Comparison of ENCODE assay signal across 17 cellular contexts in genomic region chr6:82143041-82143481, GRCh38.
DNase-seq lines count a peak whose midpoint lies in the region; ATAC-seq, FAIRE-seq and TF ChIP-seq lines count a peak whose summit lies in the region.
"Had no signal": no experiment of that assay in that cellular context is flagged by ENCODE, and none has a peak within 500 bp of the region (broad histone marks: within the 10 kb centered on the region; RNA-seq: fewer than 3 reads in every experiment).

No MANE protein-coding gene starts in this region.

- H3K4me3 Mint-ChIP-seq in astrocyte (ENCODE audit: unreplicated experiment) = no peak overlapping the region
- H3K4me3 Mint-ChIP-seq: activated T-helper 1 cell treated with anti-CD3 and anti-CD28 coated beads, Interleukin-12 subunit alpha, Interleukin-12 subunit beta, Interleukin-2, Interleukin-4 antibody, amounts not matched to agents 30 ng/mL and 10 ng/mL and 1 ng/mL, durations not matched to agents 14 hours and 24 hours and 36 hours; CD8-positive, alpha-beta memory T cell; WTC11 had no signal

- H3K27me3 ChIP-seq in GM23248 (replicated peaks; ENCODE audit: insufficient read depth) (no peaks in the 10 kb centered on the region), astrocyte (ENCODE audit: insufficient read depth, low read length) (no peaks in the 10 kb centered on the region), right cardiac atrium (ENCODE audit: control insufficient read depth, insufficient read depth) (no peaks in the 10 kb centered on the region), vagina (no peaks in the 10 kb centered on the region)

- in situ Hi-C loops in GM23248 (cut with MboI) = no loop called here

- no peak for TF ChIP-seq CTCF in astrocyte (IDR thresholded peaks at IDR 0.05; ENCODE audit: insufficient read depth, low read depth, low read length)
- TF ChIP-seq CTCF in vagina (IDR thresholded peaks at IDR 0.05) = no peak

- peaks cover 2% of the 10 kb centered on the region for H3K36me3 Mint-ChIP-seq in astrocyte (ENCODE audit: low read depth, unreplicated experiment)
- H3K36me3 Mint-ChIP-seq: WTC11 had no signal

- H3K27ac Mint-ChIP-seq in astrocyte (ENCODE audit: unreplicated experiment) = no peak overlapping the region
- H3K27ac Mint-ChIP-seq: activated T-helper 1 cell treated with anti-CD3 and anti-CD28 coated beads, Interleukin-12 subunit alpha, Interleukin-12 subunit beta, Interleukin-2, Interleukin-4 antibody, amounts not matched to agents 30 ng/mL and 10 ng/mL and 1 ng/mL, durations not matched to agents 14 hours and 24 hours and 36 hours; CD8-positive, alpha-beta memory T cell; WTC11 had no signal

- peak; percentile 90 for DNase-seq in GM23248
- peak; percentile 12 for DNase-seq in astrocyte (ENCODE audit: low read depth)
- no peak for DNase-seq in right cardiac atrium
- no peak for DNase-seq in vagina (ENCODE audit: extremely low spot score in 2 of 2)
- DNase-seq in erythroblast (lab: John Stamatoyannopoulos, UW) = no peak
- DNase-seq in DMS79 treated with DMSO at 0.1 percent for 48 hours (lab: John Stamatoyannopoulos, UW) = no peak
- DNase-seq in GM12892 (ENCODE audit: insufficient read length) = no peak
- DNase-seq: CD8-positive, alpha-beta memory T cell; glutamatergic neuron; NCI-H1105 treated with DMSO at 0.1 percent for 48 hours; retina; stimulated activated CD4-positive, alpha-beta T cell treated with anti-CD3 and anti-CD28 coated beads, Interleukin-2, amount 100 ng/mL, for 24 hours had no signal

- H3K27ac ChIP-seq in GM23248 = peak overlapping the region; percentile 96
- H3K27ac ChIP-seq in astrocyte (ENCODE audit: low read depth, low read length) = no peak overlapping the region
- H3K27ac ChIP-seq in right cardiac atrium (ENCODE audit: low read length) = peak overlapping the region; percentile 99
- peak overlapping the region; percentile 60 for H3K27ac ChIP-seq in vagina
- H3K27ac ChIP-seq: KMS-11 had no signal

- no peaks in the 10 kb centered on the region for H3K9me2 ChIP-seq in GM23248 (ENCODE audit: insufficient read depth)

- TF ChIP-seq POLR2A in vagina (IDR thresholded peaks at IDR 0.05) (no peak), erythroblast (IDR thresholded peaks at IDR 0.05; ENCODE audit: low read length) (no peak), GM12892 (IDR thresholded peaks at IDR 0.05; ENCODE audit: low read depth, low read length) (no peak)

- H3K4me1 Mint-ChIP-seq in astrocyte (ENCODE audit: low read depth, unreplicated experiment) = peaks cover 26% of the 10 kb centered on the region
- H3K4me1 Mint-ChIP-seq: CD8-positive, alpha-beta memory T cell; WTC11 had no signal

- no peaks in the 10 kb centered on the region for H3K9me3 ChIP-seq in GM23248 (ENCODE audit: low read depth)
- no peaks in the 10 kb centered on the region for H3K9me3 ChIP-seq in astrocyte (ENCODE audit: insufficient read depth, low read depth, low read length)
- H3K9me3 ChIP-seq in right cardiac atrium (ENCODE audit: control insufficient read depth, low read length) = no peaks in the 10 kb centered on the region
- no peaks in the 10 kb centered on the region for H3K9me3 ChIP-seq in vagina

- H3K9me3 Mint-ChIP-seq in astrocyte (ENCODE audit: unreplicated experiment) = peaks cover 2% of the 10 kb centered on the region
- H3K9me3 Mint-ChIP-seq: activated T-helper 1 cell treated with anti-CD3 and anti-CD28 coated beads, Interleukin-12 subunit alpha, Interleukin-12 subunit beta, Interleukin-2, Interleukin-4 antibody, amounts not matched to agents 30 ng/mL and 10 ng/mL and 1 ng/mL, durations not matched to agents 14 hours and 24 hours and 36 hours; CD8-positive, alpha-beta memory T cell; WTC11 had no signal

- H2AFZ ChIP-seq in GM23248 (peak overlapping the region; percentile 45; the same call in 1 of the 2 replicates), astrocyte (ENCODE audit: low read depth, low read length) (no peak overlapping the region)

- peaks cover 34% of the 10 kb centered on the region for H3F3A ChIP-seq in GM23248 (ENCODE audit: insufficient read depth)

- ATAC-seq in right cardiac atrium = peak; percentile 30 to 61
- ATAC-seq: Panc1, WTC11 had no signal

- peak overlapping the region; percentile 22 for H3K4me3 ChIP-seq in GM23248
- H3K4me3 ChIP-seq in astrocyte (ENCODE audit: insufficient read depth, low read depth, low read length) = no peak overlapping the region
- no peak overlapping the region for H3K4me3 ChIP-seq in right cardiac atrium (ENCODE audit: low read length)
- H3K4me3 ChIP-seq in vagina = no peak overlapping the region

- H3K4me1 ChIP-seq in GM23248 (ENCODE audit: insufficient read depth) (peaks cover 32% of the 10 kb centered on the region), astrocyte (ENCODE audit: insufficient read depth, low read length) (peaks cover 22% of the 10 kb centered on the region), right cardiac atrium (ENCODE audit: control insufficient read depth, insufficient read depth, low read length) (peaks cover 4% of the 10 kb centered on the region), vagina (peaks cover 17% of the 10 kb centered on the region)

- H3K79me2 ChIP-seq in GM23248 (ENCODE audit: insufficient read depth) = no peaks in the 10 kb centered on the region
- no peaks in the 10 kb centered on the region for H3K79me2 ChIP-seq in astrocyte (ENCODE audit: insufficient read depth, low read length)

- no peaks in the 10 kb centered on the region for H4K20me1 ChIP-seq in GM23248 (ENCODE audit: insufficient read depth)
- no peaks in the 10 kb centered on the region for H4K20me1 ChIP-seq in astrocyte (ENCODE audit: insufficient read depth, low read length)

- peak overlapping the region; percentile 66 for H3K4me2 ChIP-seq in GM23248 (ENCODE audit: unreplicated experiment)
- H3K4me2 ChIP-seq in astrocyte (ENCODE audit: low read length) = no peak overlapping the region
- H3K4me2 ChIP-seq: KMS-11 had no signal

- peak overlapping the region; percentile 78 for H3K9ac ChIP-seq in GM23248
- H3K9ac ChIP-seq in astrocyte (ENCODE audit: low read length) = no peak overlapping the region
- H3K9ac ChIP-seq: KMS-11 had no signal

- WGBS in GM23248 (ENCODE audit: low coverage in 1 of 2, low lambda C conversion rate in 2 of 2, missing lambda C conversion rate in 2 of 2), 2 experiments = 2 to 3% methylated on average over 10 of the region's 10 CpGs
- WGBS in right cardiac atrium = 70% methylated on average over 10 of the region's 10 CpGs

- no peaks in the 10 kb centered on the region for H3K27me3 Mint-ChIP-seq in astrocyte (ENCODE audit: low read depth, unreplicated experiment)

- intact Hi-C loops in right cardiac atrium (cut with DNase I) = no loop called here
- intact Hi-C loops in vagina (cut with DNase I) = no loop called here

- H3K36me3 ChIP-seq in GM23248 (ENCODE audit: low read depth) (no peaks in the 10 kb centered on the region), astrocyte (ENCODE audit: insufficient read depth, low read length) (no peaks in the 10 kb centered on the region), vagina (no peaks in the 10 kb centered on the region)

- FAIRE-seq in astrocyte (lab: Jason Lieb, UNC) (peak; percentile 78), GM12892 (lab: Jason Lieb, UNC) (no peak)
- FAIRE-seq: islet of Langerhans had no signal

Comparison
In these comparisons a context has a peak if more than half of its experiments do, and no peak if none do; other contexts are left out.
1. DNase-seq: peak in GM23248 (single experiment) and astrocyte (single experiment); none in right cardiac atrium (0 of 3), vagina (0 of 2), erythroblast (0 of 2), DMS79 treated with DMSO at 0.1 percent for 48 hours (single experiment) and GM12892 (single experiment).